Comparison of ENCODE assay signal across 18 cellular contexts in the genomic region with DNA sequence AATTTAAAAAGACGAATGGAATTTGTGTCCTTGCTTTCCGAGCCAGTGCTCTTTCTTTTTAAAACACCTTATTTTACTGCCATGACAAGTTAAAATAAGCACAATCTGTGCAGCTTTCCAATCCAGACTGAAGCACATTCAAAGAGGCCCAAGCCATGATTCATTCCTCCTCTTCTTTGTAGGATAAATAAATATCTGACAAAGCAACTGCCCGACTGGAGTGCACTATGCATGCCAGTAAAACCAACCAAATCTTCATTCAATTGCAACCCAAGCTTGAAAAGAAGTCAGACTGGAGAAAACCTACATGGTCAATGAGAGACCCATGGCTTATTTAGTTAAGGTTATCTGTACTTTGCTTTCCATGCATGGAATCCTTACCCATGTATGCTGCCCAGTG.
A peak's percentile ranks its signal among the peaks of the same experiment; 100 is the strongest.
DNase-seq lines count a peak whose midpoint lies in the region; ATAC-seq and TF ChIP-seq lines count a peak whose summit lies in the region.
"Had no signal": no experiment of that assay in that cellular context is flagged by ENCODE, and none has a peak within 500 bp of the region (broad histone marks: within the 10 kb centered on the region; RNA-seq: fewer than 3 reads in every experiment).

No MANE protein-coding gene starts in this region.

- peaks cover 0 to 15% of the 10 kb centered on the region in 2 donors for H3K4me1 ChIP-seq in ascending aorta
- peaks cover 4 to 5% of the 10 kb centered on the region in 2 donors for H3K4me1 ChIP-seq in aorta (ENCODE audit: control insufficient read depth in 1 of 2, insufficient read depth in 2 of 2, low read length in 2 of 2)

- no peaks in the 10 kb centered on the region for H3K27me3 Mint-ChIP-seq in activated T-cell treated with anti-CD3 and anti-CD28 coated beads, Interleukin-2, amount 50 U/mL, for 24 hours
- H3K27me3 Mint-ChIP-seq in activated CD4-positive, alpha-beta T cell treated with anti-CD3 and anti-CD28 coated beads for 36 hours, result no peaks in the 10 kb centered on the region
- no peaks in the 10 kb centered on the region for H3K27me3 Mint-ChIP-seq in stimulated activated memory B cell treated with anti-CD40 and anti-IgM and Interleukin-4, amounts not matched to agents 10 μg/mL and 1 μg/mL and 100 μg/mL, for 72 hours
- H3K27me3 Mint-ChIP-seq: central memory CD8-positive, alpha-beta T cell had no signal

- peaks cover 71% of the 10 kb centered on the region for H3K4me1 Mint-ChIP-seq in activated T-cell treated with anti-CD3 and anti-CD28 coated beads, Interleukin-2, amount 50 U/mL, for 24 hours (ENCODE audit: low read depth)
- peaks cover 54% of the 10 kb centered on the region for H3K4me1 Mint-ChIP-seq in activated CD4-positive, alpha-beta T cell treated with anti-CD3 and anti-CD28 coated beads for 36 hours
- peaks cover 44% of the 10 kb centered on the region for H3K4me1 Mint-ChIP-seq in stimulated activated memory B cell treated with anti-CD40 and anti-IgM and Interleukin-4, amounts not matched to agents 10 μg/mL and 1 μg/mL and 100 μg/mL, for 72 hours

- CTCF ChIA-PET in activated CD4-positive, alpha-beta T cell treated with anti-CD3 and anti-CD28 coated beads for 36 hours (lab: Charles Lee), result interaction anchor here (1.2 kb wide), 1 partner anchor 12 kb away, joined by 5 read pairs; no protein-coding TSS in a partner anchor

- H3K4me3 ChIP-seq in ascending aorta (no peak overlapping the region), foreskin fibroblast (ENCODE audit: low read depth in 1 of 2, low read length in 2 of 2) (no peak overlapping the region), aorta (ENCODE audit: low read length in 2 of 2) (no peak overlapping the region)
- H3K4me3 ChIP-seq: neural progenitor cell, tibial nerve had no signal

- H3K36me3 ChIP-seq in ascending aorta (peaks cover 8% of the 10 kb centered on the region in 2 donors), aorta (ENCODE audit: control insufficient read depth in 1 of 2, insufficient read depth in 2 of 2, low read length in 1 of 2) (peaks cover 0 to 3% of the 10 kb centered on the region in 2 donors)
- H3K36me3 ChIP-seq: neural progenitor cell had no signal

- peak overlapping the region; percentile 55 to 60 for H3K27ac ChIP-seq in ascending aorta
- peak overlapping the region; percentile 43 to 52 for H3K27ac ChIP-seq in aorta (ENCODE audit: low read depth in 1 of 2, low read length in 2 of 2)
- H3K27ac ChIP-seq: neural progenitor cell, tibial nerve had no signal

- no peak for DNase-seq in activated T-cell treated with anti-CD3 and anti-CD28 coated beads, Interleukin-2, amount 50 U/mL, for 24 hours
- DNase-seq in activated T-cell treated with anti-CD3 and anti-CD28 coated beads, Interleukin-2, amount 50 U/mL, for 48 hours, result no peak
- DNase-seq in ascending aorta (ENCODE audit: low spot score in 2 of 2) (no peak), foreskin fibroblast (peak; percentile 23 to 63), aorta (no peak), mucosa of gallbladder (ENCODE audit: low spot score) (no peak)
- DNase-seq in activated CD4-positive, alpha-beta T cell treated with anti-CD3 and anti-CD28 coated beads for 36 hours, result no peak
- DNase-seq: 8988T; NCI-H2107; NCI-H748 treated with DMSO at 0.1 percent for 48 hours; stimulated activated CD4-positive, alpha-beta T cell treated with anti-CD3 and anti-CD28 coated beads, Interleukin-4, amount 100 ng/mL, for 1 hour; stimulated activated CD8-positive, alpha-beta memory T cell treated with anti-CD3 and anti-CD28 coated beads, Interleukin-4, amount 100 ng/mL, for 48 hours had no signal

- TF ChIP-seq CTCF in ascending aorta (IDR thresholded peaks at IDR 0.05), result no peak
- TF ChIP-seq CTCF in foreskin fibroblast (IDR thresholded peaks at IDR 0.05; ENCODE audit: low read depth, low read length), result no peak

- H3K9me3 ChIP-seq in ascending aorta (no peaks in the 10 kb centered on the region), aorta (ENCODE audit: control insufficient read depth, low read length) (no peaks in the 10 kb centered on the region)
- H3K9me3 ChIP-seq: tibial nerve had no signal

- ATAC-seq in aorta (ENCODE audit: low FRiP score), result no peak
- no peak for ATAC-seq in activated CD4-positive, alpha-beta T cell treated with anti-CD3 and anti-CD28 coated beads for 36 hours
- ATAC-seq in stimulated activated memory B cell treated with anti-CD40 and anti-IgM and Interleukin-4, amounts not matched to agents 10 μg/mL and 1 μg/mL and 100 μg/mL, for 72 hours, result no peak
- ATAC-seq: HCT116, sciatic nerve had no signal

- WGBS in aorta, 2 donors, result 5 to 6% methylated on average over 3 of the region's 3 CpGs

- peaks cover 6% of the 10 kb centered on the region for H3K9me3 Mint-ChIP-seq in activated T-cell treated with anti-CD3 and anti-CD28 coated beads, Interleukin-2, amount 50 U/mL, for 24 hours
- no peaks in the 10 kb centered on the region for H3K9me3 Mint-ChIP-seq in activated CD4-positive, alpha-beta T cell treated with anti-CD3 and anti-CD28 coated beads for 36 hours (ENCODE audit: low read depth)
- H3K9me3 Mint-ChIP-seq in stimulated activated memory B cell treated with anti-CD40 and anti-IgM and Interleukin-4, amounts not matched to agents 10 μg/mL and 1 μg/mL and 100 μg/mL, for 72 hours, result no peaks in the 10 kb centered on the region
- H3K9me3 Mint-ChIP-seq: central memory CD8-positive, alpha-beta T cell; neural progenitor cell had no signal

- no peak overlapping the region for H3K4me3 Mint-ChIP-seq in activated T-cell treated with anti-CD3 and anti-CD28 coated beads, Interleukin-2, amount 50 U/mL, for 24 hours
- no peak overlapping the region for H3K4me3 Mint-ChIP-seq in activated CD4-positive, alpha-beta T cell treated with anti-CD3 and anti-CD28 coated beads for 36 hours
- no peak overlapping the region for H3K4me3 Mint-ChIP-seq in stimulated activated memory B cell treated with anti-CD40 and anti-IgM and Interleukin-4, amounts not matched to agents 10 μg/mL and 1 μg/mL and 100 μg/mL, for 72 hours
- H3K4me3 Mint-ChIP-seq: central memory CD8-positive, alpha-beta T cell; neural progenitor cell had no signal

- H3K36me3 Mint-ChIP-seq in activated T-cell treated with anti-CD3 and anti-CD28 coated beads, Interleukin-2, amount 50 U/mL, for 24 hours (ENCODE audit: low read depth), result peaks cover 86% of the 10 kb centered on the region
- H3K36me3 Mint-ChIP-seq in activated CD4-positive, alpha-beta T cell treated with anti-CD3 and anti-CD28 coated beads for 36 hours (ENCODE audit: low read depth), result peaks cover 68% of the 10 kb centered on the region
- H3K36me3 Mint-ChIP-seq in stimulated activated memory B cell treated with anti-CD40 and anti-IgM and Interleukin-4, amounts not matched to agents 10 μg/mL and 1 μg/mL and 100 μg/mL, for 72 hours, result peaks cover 51% of the 10 kb centered on the region
- H3K36me3 Mint-ChIP-seq: neural progenitor cell had no signal

- intact Hi-C loops in ascending aorta (cut with DNase I), result no loop called here
- intact Hi-C loops in aorta (cut with DNase I), result no loop called here
- intact Hi-C loops in activated CD4-positive, alpha-beta T cell treated with anti-CD3 and anti-CD28 coated beads for 36 hours (cut with DNase I, micrococcal nuclease), result loop anchor here in 1 of 2 experiments (5.0 kb wide), 1 partner anchor 182 kb away; no protein-coding TSS in a partner anchor

- POLR2A ChIA-PET in activated CD4-positive, alpha-beta T cell treated with anti-CD3 and anti-CD28 coated beads for 36 hours (lab: Charles Lee), result no interaction called here

- no peaks in the 10 kb centered on the region for H3K27me3 ChIP-seq in ascending aorta
- H3K27me3 ChIP-seq in aorta (ENCODE audit: control insufficient read depth in 1 of 2, insufficient read depth in 2 of 2, low read length in 1 of 2), result no peaks in the 10 kb centered on the region
- H3K27me3 ChIP-seq: neural progenitor cell, tibial nerve had no signal

- peak overlapping the region; percentile 67 for H3K27ac Mint-ChIP-seq in activated T-cell treated with anti-CD3 and anti-CD28 coated beads, Interleukin-2, amount 50 U/mL, for 24 hours
- H3K27ac Mint-ChIP-seq in activated CD4-positive, alpha-beta T cell treated with anti-CD3 and anti-CD28 coated beads for 36 hours, result no peak overlapping the region
- H3K27ac Mint-ChIP-seq in stimulated activated memory B cell treated with anti-CD40 and anti-IgM and Interleukin-4, amounts not matched to agents 10 μg/mL and 1 μg/mL and 100 μg/mL, for 72 hours, result no peak overlapping the region
- H3K27ac Mint-ChIP-seq: neural progenitor cell had no signal

Comparison
In these comparisons a context has a peak if more than half of its experiments do, and no peak if none do; other contexts are left out.
1. DNase-seq: peak in foreskin fibroblast (2 of 2); none in activated T-cell treated with anti-CD3 and anti-CD28 coated beads, Interleukin-2, amount 50 U/mL, for 24 hours (single experiment), activated T-cell treated with anti-CD3 and anti-CD28 coated beads, Interleukin-2, amount 50 U/mL, for 48 hours (0 of 2), ascending aorta (0 of 2), aorta (0 of 2), activated CD4-positive, alpha-beta T cell treated with anti-CD3 and anti-CD28 coated beads for 36 hours (single experiment) and mucosa of gallbladder (single experiment).